1 cellular context compared by ENCODE assay signal in genomic region chr14:32941668-32942065, GRCh38.
A peak's percentile ranks its signal among the peaks of the same experiment; 100 is the strongest.
TF ChIP-seq lines count a peak whose summit lies in the region.

No MANE protein-coding gene starts in this region.

TF ChIP-seq in HEK293, 187 proteins besides CTCF, POLR2A, EP300 and RAD21 (continued from another document):
- no peak for TF ChIP-seq HIC1 (tag by site-specific recombination; IDR thresholded peaks at IDR 0.05)
- no peak for TF ChIP-seq ZNF544 (tag by site-specific recombination; IDR thresholded peaks at IDR 0.05)
- no peak for TF ChIP-seq ZNF112 (tag by site-specific recombination; IDR thresholded peaks at IDR 0.05)
- TF ChIP-seq ZBTB21 (tag by site-specific recombination; IDR thresholded peaks at IDR 0.05), result no peak
- no peak for TF ChIP-seq ZNF645 (tag by site-specific recombination; IDR thresholded peaks at IDR 0.05)
- TF ChIP-seq TCF7L2 (IDR thresholded peaks at IDR 0.05; ENCODE audit: borderline replicate concordance, low read depth, low read length), result peak; percentile 30; the same call in 1 of the 2 replicates
- no peak for TF ChIP-seq ZNF26 (tag by site-specific recombination; IDR thresholded peaks at IDR 0.05)
- no peak for TF ChIP-seq RBAK (tag by site-specific recombination; IDR thresholded peaks at IDR 0.05)
- no peak for TF ChIP-seq YY2 (tag by site-specific recombination; IDR thresholded peaks at IDR 0.05)
- TF ChIP-seq ZNF600 (tag by site-specific recombination; IDR thresholded peaks at IDR 0.05), result no peak
- TF ChIP-seq PRDM6 (tag by site-specific recombination; IDR thresholded peaks at IDR 0.05), result peak; percentile 77
- TF ChIP-seq ZSCAN30 (tag by site-specific recombination; IDR thresholded peaks at IDR 0.05), result no peak
- no peak for TF ChIP-seq ZNF155 (tag by site-specific recombination; IDR thresholded peaks at IDR 0.05)
- peak; percentile 57; the same call in 1 of the 2 replicates for TF ChIP-seq WT1 (tag by site-specific recombination; IDR thresholded peaks at IDR 0.05)
- TF ChIP-seq ZNF404 (tag by site-specific recombination; IDR thresholded peaks at IDR 0.05), result no peak
- TF ChIP-seq ZNF639 (tag by site-specific recombination; IDR thresholded peaks at IDR 0.05), result 0 out of 2 replicates have a peak, but pooled peaks have one; percentile 25
- TF ChIP-seq ZNF423 (tag by site-specific recombination; IDR thresholded peaks at IDR 0.05), result no peak
- no peak for TF ChIP-seq ZNF324 (tag by site-specific recombination; IDR thresholded peaks at IDR 0.05)
- TF ChIP-seq OSR2 (tag by site-specific recombination; IDR thresholded peaks at IDR 0.05), result peak; percentile 88
- no peak for TF ChIP-seq ZSCAN16 (tag by site-specific recombination; IDR thresholded peaks at IDR 0.05)
- no peak for TF ChIP-seq ZNF785 (tag by site-specific recombination; IDR thresholded peaks at IDR 0.05)
- no peak for TF ChIP-seq SETDB1 (IDR thresholded peaks at IDR 0.05; ENCODE audit: insufficient read length, low read length)
- TF ChIP-seq ZNF488 (tag by site-specific recombination; IDR thresholded peaks at IDR 0.05), result no peak
- TF ChIP-seq ZBTB8A (tag by site-specific recombination; IDR thresholded peaks at IDR 0.05), result peak; percentile 66
- no peak for TF ChIP-seq ZIC2 (tag by site-specific recombination; IDR thresholded peaks at IDR 0.05)
- no peak for TF ChIP-seq MEIS1 (CRISPR knock-in tag; IDR thresholded peaks at IDR 0.05; ENCODE audit: borderline replicate concordance)
- no peak for TF ChIP-seq ZNF514 (tag by site-specific recombination; IDR thresholded peaks at IDR 0.05)
- no peak for TF ChIP-seq ZNF580 (tag by site-specific recombination; IDR thresholded peaks at IDR 0.05)
- no peak for TF ChIP-seq ZNF175 (tag by site-specific recombination; IDR thresholded peaks at IDR 0.05)
